23 cellular contexts compared by ENCODE assay signal in the genomic region with DNA sequence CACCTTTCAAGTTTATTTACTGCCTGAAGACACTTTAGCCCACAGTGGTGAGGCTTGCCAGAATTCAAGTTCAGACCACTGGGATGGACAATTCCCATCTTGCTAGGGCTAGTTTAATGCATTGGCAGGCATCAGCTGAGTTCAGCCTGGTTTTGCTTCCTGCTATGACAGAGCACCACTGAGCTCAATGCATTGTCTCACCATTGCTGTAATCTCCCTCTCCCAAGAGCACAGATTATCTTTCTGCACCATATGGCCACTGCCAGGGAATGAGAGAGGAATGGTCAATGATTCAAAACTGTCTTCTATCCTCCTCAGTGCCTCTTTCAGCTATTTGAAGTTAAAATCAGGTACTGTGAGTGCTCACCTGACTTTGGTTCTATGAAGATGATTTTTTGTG.
DNase-seq lines count a peak whose midpoint lies in the region; ATAC-seq, FAIRE-seq and TF ChIP-seq lines count a peak whose summit lies in the region.
"Had no signal": no experiment of that assay in that cellular context is flagged by ENCODE, and none has a peak within 500 bp of the region (broad histone marks: within the 10 kb centered on the region; RNA-seq: fewer than 3 reads in every experiment).

No MANE protein-coding gene starts in this region.

- H3K27ac ChIP-seq in esophagus muscularis mucosa (replicated peaks in 1 of 4) (no peak overlapping the region), heart right ventricle (no peak overlapping the region)
- H3K27ac ChIP-seq in CD4-positive, alpha-beta memory T cell (ENCODE audit: low read depth, low read length): no peak overlapping the region
- H3K27ac ChIP-seq: BLaER1 treated with 17β-estradiol and CSF1 and Interleukin-3, amounts not matched to agents 10 nM and 100 nM had no signal

- H3K4me1 Mint-ChIP-seq in CD4-positive, alpha-beta memory T cell: no peaks in the 10 kb centered on the region
- H3K4me1 Mint-ChIP-seq: B cell; CD8-positive, alpha-beta memory T cell had no signal

- H3K27ac Mint-ChIP-seq in CD4-positive, alpha-beta memory T cell: no peak overlapping the region
- H3K27ac Mint-ChIP-seq: B cell; CD8-positive, alpha-beta memory T cell; HFFc6 had no signal

- ATAC-seq in heart right ventricle: no peak
- ATAC-seq: HCT116, K562 had no signal

- FAIRE-seq in D721Med (lab: Jason Lieb, UNC): no peak
- FAIRE-seq: GM12891, HTR-8/SVneo, K562 had no signal

- H3K9me3 ChIP-seq in esophagus muscularis mucosa (peaks cover 0 to 5% (median 0%) of the 10 kb centered on the region in 4 donors), heart right ventricle (peaks cover 0 to 4% (median 0%) of the 10 kb centered on the region in 11 donors)
- H3K9me3 ChIP-seq in CD4-positive, alpha-beta memory T cell (ENCODE audit: control insufficient read depth in 1 of 2, low read length in 2 of 2): no peaks in the 10 kb centered on the region

- H3K27me3 Mint-ChIP-seq in CD4-positive, alpha-beta memory T cell: peaks cover 5 to 11% of the 10 kb centered on the region in 2 donors
- H3K27me3 Mint-ChIP-seq: B cell had no signal

- intact Hi-C loops in esophagus muscularis mucosa (cut with DNase I) (no loop called here), heart right ventricle (cut with DNase I) (no loop called here)
- intact Hi-C loops in CD4-positive, alpha-beta memory T cell (cut with micrococcal nuclease): no loop called here

- H3K4me1 ChIP-seq in esophagus muscularis mucosa (no peaks in the 10 kb centered on the region), heart right ventricle (no peaks in the 10 kb centered on the region)
- no peaks in the 10 kb centered on the region for H3K4me1 ChIP-seq in CD4-positive, alpha-beta memory T cell (ENCODE audit: insufficient read depth, low read length)
- H3K4me1 ChIP-seq: BLaER1 treated with 17β-estradiol and CSF1 and Interleukin-3, amounts not matched to agents 10 nM and 100 nM had no signal

- TF ChIP-seq EP300 in esophagus muscularis mucosa (IDR thresholded peaks at IDR 0.05): no peak

- no peaks in the 10 kb centered on the region for H3K36me3 Mint-ChIP-seq in CD4-positive, alpha-beta memory T cell
- H3K36me3 Mint-ChIP-seq: CD8-positive, alpha-beta memory T cell had no signal

- DNase-seq in D721Med (ENCODE audit: insufficient read length, low spot score) (peak; percentile 17), NCI-H82 (lab: John Stamatoyannopoulos, UW) (peak; percentile 94), esophagus muscularis mucosa (ENCODE audit: extremely low spot score) (peak; percentile 29), cerebellum (ENCODE audit: low spot score) (no peak), heart right ventricle (no peak), GF-D8 (lab: John Stamatoyannopoulos, UW) (no peak)
- no peak for DNase-seq in CD4-positive, alpha-beta memory T cell
- DNase-seq: 8988T; CD8-positive, alpha-beta memory T cell; COR-L47; DMS53; DND-41; EL; GOT3; H7; HFFc6; IMR-90 had no signal

- POLR2A ChIA-PET in CD4-positive, alpha-beta memory T cell (lab: Charles Lee; ENCODE audit: partially characterized antibody): no interaction called here

- TF ChIP-seq POLR2A in esophagus muscularis mucosa (IDR thresholded peaks at IDR 0.05; ENCODE audit: low read depth): no peak

- CTCF ChIA-PET in CD4-positive, alpha-beta memory T cell (lab: Charles Lee; ENCODE audit: partially characterized antibody): no interaction called here

- H3K9me3 Mint-ChIP-seq in CD4-positive, alpha-beta memory T cell: peaks cover 0 to 5% (median under 1%) of the 10 kb centered on the region in 8 donors

- H3K4me3 Mint-ChIP-seq in CD4-positive, alpha-beta memory T cell: no peak overlapping the region
- H3K4me3 Mint-ChIP-seq: B cell; CD8-positive, alpha-beta memory T cell; HFFc6 had no signal

- H3K36me3 ChIP-seq in esophagus muscularis mucosa: no peaks in the 10 kb centered on the region
- no peaks in the 10 kb centered on the region for H3K36me3 ChIP-seq in heart right ventricle
- no peaks in the 10 kb centered on the region for H3K36me3 ChIP-seq in CD4-positive, alpha-beta memory T cell (ENCODE audit: insufficient read depth, low read length)
- H3K36me3 ChIP-seq: BLaER1 treated with 17β-estradiol and CSF1 and Interleukin-3, amounts not matched to agents 10 nM and 100 nM had no signal

- H3K27me3 ChIP-seq in esophagus muscularis mucosa (no peaks in the 10 kb centered on the region), heart right ventricle (no peaks in the 10 kb centered on the region)
- no peaks in the 10 kb centered on the region for H3K27me3 ChIP-seq in CD4-positive, alpha-beta memory T cell (ENCODE audit: insufficient read depth, low read length)
- H3K27me3 ChIP-seq: BLaER1 treated with 17β-estradiol and CSF1 and Interleukin-3, amounts not matched to agents 10 nM and 100 nM had no signal

- H3K4me3 ChIP-seq in esophagus muscularis mucosa (no peak overlapping the region), heart right ventricle (no peak overlapping the region)
- H3K4me3 ChIP-seq in CD4-positive, alpha-beta memory T cell (ENCODE audit: low read length in 2 of 2): no peak overlapping the region
- H3K4me3 ChIP-seq: BLaER1 treated with 17β-estradiol and CSF1 and Interleukin-3, amounts not matched to agents 10 nM and 100 nM; K562 had no signal

- TF ChIP-seq CTCF in D721Med (IDR thresholded peaks at IDR 0.05; ENCODE audit: insufficient read depth, missing control alignments): no peak
- no peak for TF ChIP-seq CTCF in esophagus muscularis mucosa (IDR thresholded peaks at IDR 0.05)
- no peak for TF ChIP-seq CTCF in heart right ventricle (IDR thresholded peaks at IDR 0.05)

Comparison
In these comparisons a context has a peak if more than half of its experiments do, and no peak if none do; other contexts are left out.
1. DNase-seq: peak in D721Med (single experiment), NCI-H82 (single experiment) and esophagus muscularis mucosa (single experiment); none in cerebellum (single experiment), heart right ventricle (0 of 2), CD4-positive, alpha-beta memory T cell (0 of 5) and GF-D8 (single experiment).